23 cellular contexts compared by ENCODE assay signal in genomic region chr4:16027114-16027513, GRCh38. TPM values are rescaled to one million over a fixed set of nuclear protein-coding genes. Genes with fewer than 3 reads are reported as not detected.
"Had no signal": no experiment of that assay in that cellular context is flagged by ENCODE, and none has a peak within 500 bp of the region (broad histone marks: within the 10 kb centered on the region; RNA-seq: fewer than 3 reads in every experiment).

No MANE protein-coding gene starts in this region.

- H2AFZ ChIP-seq: neural progenitor cell had no signal

- H3K9me3 Mint-ChIP-seq: activated CD4-positive, alpha-beta memory T cell treated with anti-CD3 and anti-CD28 coated beads, Interleukin-2, amount 10 ng/mL, durations not matched to agents 7 days and 5 days; activated naive CD4-positive, alpha-beta T cell treated with anti-CD3 and anti-CD28 coated beads, Interleukin-2, amount 50 U/mL, for 24 hours; activated T-cell treated with anti-CD3 and anti-CD28 coated beads, Interleukin-2, amount 50 U/mL, for 4 hours; brain; effector memory CD8-positive, alpha-beta T cell; naive B cell; neural progenitor cell had no signal

- H3K4me1 Mint-ChIP-seq: activated naive CD4-positive, alpha-beta T cell treated with anti-CD3 and anti-CD28 coated beads, Interleukin-2, amount 50 U/mL, for 24 hours; naive B cell had no signal

- DNase-seq: activated CD4-positive, alpha-beta memory T cell treated with anti-CD3 and anti-CD28 coated beads, Interleukin-2, amount 10 ng/mL, durations not matched to agents 7 days and 5 days; activated CD4-positive, alpha-beta T cell treated with anti-CD3 and anti-CD28 coated beads for 36 hours; activated effector memory CD4-positive, alpha-beta T cell treated with Interleukin-2 at 50 U/mL for 16 hours; activated T-cell treated with anti-CD3 and anti-CD28 coated beads, Interleukin-2, amount 50 U/mL, for 4 hours; amygdala; cerebellar nuclear complex; dermis blood vessel endothelial cell; effector memory CD8-positive, alpha-beta T cell; glutamatergic neuron; naive B cell; ovary; stimulated activated CD4-positive, alpha-beta T cell treated with anti-CD3 and anti-CD28 coated beads, Interleukin-15, amount 100 ng/mL, for 24 hours; stimulated activated CD4-positive, alpha-beta T cell treated with anti-CD3 and anti-CD28 coated beads, Interleukin-4, amount 100 ng/mL, for 1 hour; stimulated activated naive CD4-positive, alpha-beta T cell; substantia nigra; T-helper 17 cell had no signal

- H3K4me3 Mint-ChIP-seq: activated CD4-positive, alpha-beta memory T cell treated with anti-CD3 and anti-CD28 coated beads, Interleukin-2, amount 10 ng/mL, durations not matched to agents 7 days and 5 days; activated CD4-positive, alpha-beta T cell treated with anti-CD3 and anti-CD28 coated beads for 36 hours; activated naive CD4-positive, alpha-beta T cell treated with anti-CD3 and anti-CD28 coated beads, Interleukin-2, amount 50 U/mL, for 24 hours; activated T-cell treated with anti-CD3 and anti-CD28 coated beads, Interleukin-2, amount 50 U/mL, for 4 hours; brain; effector memory CD8-positive, alpha-beta T cell; naive B cell; neural progenitor cell; T-helper 17 cell had no signal

- H3K9ac ChIP-seq: neural progenitor cell had no signal

- H3K4me2 ChIP-seq: neural progenitor cell had no signal

- H3K36me3 ChIP-seq: neural progenitor cell, ovary, tibial nerve, vagina had no signal

- H3K27ac Mint-ChIP-seq: activated CD4-positive, alpha-beta memory T cell treated with anti-CD3 and anti-CD28 coated beads, Interleukin-2, amount 10 ng/mL, durations not matched to agents 7 days and 5 days; activated CD4-positive, alpha-beta T cell treated with anti-CD3 and anti-CD28 coated beads for 36 hours; activated naive CD4-positive, alpha-beta T cell treated with anti-CD3 and anti-CD28 coated beads, Interleukin-2, amount 50 U/mL, for 24 hours; brain; effector memory CD8-positive, alpha-beta T cell; neural progenitor cell; T-helper 17 cell had no signal

- H3K27me3 Mint-ChIP-seq: brain, naive B cell had no signal

- H3K4me3 ChIP-seq: neural progenitor cell, ovary, skin epidermis, tibial nerve, vagina had no signal

- H3K4me1 ChIP-seq: vagina had no signal

- H3K27ac ChIP-seq: neural progenitor cell, ovary, skin epidermis, tibial nerve, vagina had no signal

- H3K27me3 ChIP-seq: neural progenitor cell, ovary, tibial nerve, vagina had no signal

- H3K36me3 Mint-ChIP-seq: activated naive CD4-positive, alpha-beta T cell treated with anti-CD3 and anti-CD28 coated beads, Interleukin-2, amount 50 U/mL, for 24 hours; brain; naive B cell had no signal

- ATAC-seq: activated CD4-positive, alpha-beta T cell treated with anti-CD3 and anti-CD28 coated beads for 36 hours; activated T-cell treated with anti-CD3 and anti-CD28 coated beads, Interleukin-2, amount 50 U/mL, for 4 hours; effector memory CD8-positive, alpha-beta T cell; T-helper 17 cell had no signal

- H3K9me3 ChIP-seq: ovary, tibial nerve, vagina had no signal

RNA-seq across cellular contexts. Expression of gene PROM1, which starts 56.7 kb away (rescaled TPM):
- total RNA-seq: activated CD4-positive, alpha-beta memory T cell treated with anti-CD3 and anti-CD28 coated beads, Interleukin-2, amount 10 ng/mL, durations not matched to agents 7 days and 5 days; lung microvascular endothelial cell; T-helper 17 cell; tibial nerve; vagina had no signal
